ENCODE assay signal across 1 cellular context in the genomic region with DNA sequence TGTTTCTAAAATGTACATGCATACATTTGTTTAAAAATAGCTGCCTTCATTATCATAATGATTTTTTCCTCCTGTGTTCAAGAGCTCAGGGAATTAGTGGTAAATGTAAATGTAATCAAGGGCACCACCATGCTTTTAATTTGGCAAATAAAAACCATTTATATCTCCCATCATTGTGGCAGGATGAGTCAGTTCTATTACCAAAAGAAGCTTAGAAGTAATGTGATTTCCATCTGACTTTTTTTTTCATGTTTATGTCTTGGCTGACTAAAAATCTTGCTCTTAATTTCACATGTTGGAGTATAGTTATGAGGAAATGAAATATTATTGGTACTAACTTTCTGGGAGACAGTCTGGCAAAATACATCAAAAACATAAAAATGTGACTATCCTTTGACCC.
TF ChIP-seq lines count a peak whose summit lies in the region.

No MANE protein-coding gene starts in this region.

TF ChIP-seq in GM23338, 12 proteins besides CTCF, POLR2A, EP300 and RAD21 (continued from another document):
- TF ChIP-seq, protein P1, sequence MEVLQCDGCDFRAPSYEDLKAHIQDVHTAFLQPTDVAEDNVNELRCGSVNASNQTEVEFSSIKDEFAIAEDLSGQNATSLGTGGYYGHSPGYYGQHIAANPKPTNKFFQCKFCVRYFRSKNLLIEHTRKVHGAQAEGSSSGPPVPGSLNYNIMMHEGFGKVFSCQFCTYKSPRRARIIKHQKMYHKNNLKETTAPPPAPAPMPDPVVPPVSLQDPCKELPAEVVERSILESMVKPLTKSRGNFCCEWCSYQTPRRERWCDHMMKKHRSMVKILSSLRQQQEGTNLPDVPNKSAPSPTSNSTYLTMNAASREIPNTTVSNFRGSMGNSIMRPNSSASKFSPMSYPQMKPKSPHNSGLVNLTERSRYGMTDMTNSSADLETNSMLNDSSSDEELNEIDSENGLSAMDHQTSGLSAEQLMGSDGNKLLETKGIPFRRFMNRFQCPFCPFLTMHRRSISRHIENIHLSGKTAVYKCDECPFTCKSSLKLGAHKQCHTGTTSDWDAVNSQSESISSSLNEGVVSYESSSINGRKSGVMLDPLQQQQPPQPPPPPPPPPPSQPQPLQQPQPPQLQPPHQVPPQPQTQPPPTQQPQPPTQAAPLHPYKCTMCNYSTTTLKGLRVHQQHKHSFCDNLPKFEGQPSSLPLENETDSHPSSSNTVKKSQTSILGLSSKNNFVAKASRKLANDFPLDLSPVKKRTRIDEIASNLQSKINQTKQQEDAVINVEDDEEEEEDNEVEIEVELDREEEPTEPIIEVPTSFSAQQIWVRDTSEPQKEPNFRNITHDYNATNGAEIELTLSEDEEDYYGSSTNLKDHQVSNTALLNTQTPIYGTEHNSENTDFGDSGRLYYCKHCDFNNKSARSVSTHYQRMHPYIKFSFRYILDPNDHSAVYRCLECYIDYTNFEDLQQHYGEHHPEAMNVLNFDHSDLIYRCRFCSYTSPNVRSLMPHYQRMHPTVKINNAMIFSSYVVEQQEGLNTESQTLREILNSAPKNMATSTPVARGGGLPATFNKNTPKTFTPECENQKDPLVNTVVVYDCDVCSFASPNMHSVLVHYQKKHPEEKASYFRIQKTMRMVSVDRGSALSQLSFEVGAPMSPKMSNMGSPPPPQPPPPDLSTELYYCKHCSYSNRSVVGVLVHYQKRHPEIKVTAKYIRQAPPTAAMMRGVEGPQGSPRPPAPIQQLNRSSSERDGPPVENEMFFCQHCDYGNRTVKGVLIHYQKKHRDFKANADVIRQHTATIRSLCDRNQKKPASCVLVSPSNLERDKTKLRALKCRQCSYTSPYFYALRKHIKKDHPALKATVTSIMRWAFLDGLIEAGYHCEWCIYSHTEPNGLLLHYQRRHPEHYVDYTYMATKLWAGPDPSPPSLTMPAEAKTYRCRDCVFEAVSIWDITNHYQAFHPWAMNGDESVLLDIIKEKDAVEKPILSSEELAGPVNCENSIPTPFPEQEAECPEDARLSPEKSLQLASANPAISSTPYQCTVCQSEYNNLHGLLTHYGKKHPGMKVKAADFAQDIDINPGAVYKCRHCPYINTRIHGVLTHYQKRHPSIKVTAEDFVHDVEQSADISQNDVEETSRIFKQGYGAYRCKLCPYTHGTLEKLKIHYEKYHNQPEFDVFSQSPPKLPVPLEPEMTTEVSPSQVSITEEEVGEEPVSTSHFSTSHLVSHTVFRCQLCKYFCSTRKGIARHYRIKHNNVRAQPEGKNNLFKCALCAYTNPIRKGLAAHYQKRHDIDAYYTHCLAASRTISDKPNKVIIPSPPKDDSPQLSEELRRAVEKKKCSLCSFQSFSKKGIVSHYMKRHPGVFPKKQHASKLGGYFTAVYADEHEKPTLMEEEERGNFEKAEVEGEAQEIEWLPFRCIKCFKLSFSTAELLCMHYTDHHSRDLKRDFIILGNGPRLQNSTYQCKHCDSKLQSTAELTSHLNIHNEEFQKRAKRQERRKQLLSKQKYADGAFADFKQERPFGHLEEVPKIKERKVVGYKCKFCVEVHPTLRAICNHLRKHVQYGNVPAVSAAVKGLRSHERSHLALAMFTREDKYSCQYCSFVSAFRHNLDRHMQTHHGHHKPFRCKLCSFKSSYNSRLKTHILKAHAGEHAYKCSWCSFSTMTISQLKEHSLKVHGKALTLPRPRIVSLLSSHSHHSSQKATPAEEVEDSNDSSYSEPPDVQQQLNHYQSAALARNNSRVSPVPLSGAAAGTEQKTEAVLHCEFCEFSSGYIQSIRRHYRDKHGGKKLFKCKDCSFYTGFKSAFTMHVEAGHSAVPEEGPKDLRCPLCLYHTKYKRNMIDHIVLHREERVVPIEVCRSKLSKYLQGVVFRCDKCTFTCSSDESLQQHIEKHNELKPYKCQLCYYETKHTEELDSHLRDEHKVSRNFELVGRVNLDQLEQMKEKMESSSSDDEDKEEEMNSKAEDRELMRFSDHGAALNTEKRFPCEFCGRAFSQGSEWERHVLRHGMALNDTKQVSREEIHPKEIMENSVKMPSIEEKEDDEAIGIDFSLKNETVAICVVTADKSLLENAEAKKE (CRISPR knock-in tag; IDR thresholded peaks at IDR 0.05) = no peak
- TF ChIP-seq JUNB (IDR thresholded peaks at IDR 0.05; ENCODE audit: unreplicated experiment) (no peak), STAT1 (IDR thresholded peaks at IDR 0.05; ENCODE audit: unreplicated experiment) (no peak), NANOG (IDR thresholded peaks at IDR 0.05; ENCODE audit: borderline replicate concordance) (no peak), ZNF331 (CRISPR knock-in tag; IDR thresholded peaks at IDR 0.05; ENCODE audit: low read depth) (no peak), EZH2 (IDR thresholded peaks at IDR 0.05; ENCODE audit: low read depth, unreplicated experiment) (no peak), EZH2phosphoT487 (IDR thresholded peaks at IDR 0.05; ENCODE audit: unreplicated experiment) (no peak), POLR2AphosphoS5 (IDR thresholded peaks at IDR 0.05; ENCODE audit: low read depth) (no peak)
